1 cellular context compared by ENCODE assay signal in genomic region chr2:20118051-20118450, GRCh38.
TF ChIP-seq lines count a peak whose summit lies in the region.

No MANE protein-coding gene starts in this region.

TF ChIP-seq in H1, 55 proteins besides CTCF, POLR2A, EP300 and RAD21:
- no peak for TF ChIP-seq HDAC2 (IDR thresholded peaks at IDR 0.05; ENCODE audit: borderline replicate concordance in 1 of 2, low read depth in 2 of 2, low read length in 2 of 2)
- no peak for TF ChIP-seq TEAD4 (IDR thresholded peaks at IDR 0.05; ENCODE audit: low read depth, low read length)
- TF ChIP-seq HDAC6 (IDR thresholded peaks at IDR 0.05; ENCODE audit: low read depth, low read length): no peak
- TF ChIP-seq TBP (IDR thresholded peaks at IDR 0.05; ENCODE audit: low read depth, low read length): no peak
- TF ChIP-seq ATF2 (IDR thresholded peaks at IDR 0.05; ENCODE audit: low read length): no peak
- no peak for TF ChIP-seq CHD1 (IDR thresholded peaks at IDR 0.05; ENCODE audit: low read depth, low read length)
